ENCODE assay signal across 8 cellular contexts in the genomic region with DNA sequence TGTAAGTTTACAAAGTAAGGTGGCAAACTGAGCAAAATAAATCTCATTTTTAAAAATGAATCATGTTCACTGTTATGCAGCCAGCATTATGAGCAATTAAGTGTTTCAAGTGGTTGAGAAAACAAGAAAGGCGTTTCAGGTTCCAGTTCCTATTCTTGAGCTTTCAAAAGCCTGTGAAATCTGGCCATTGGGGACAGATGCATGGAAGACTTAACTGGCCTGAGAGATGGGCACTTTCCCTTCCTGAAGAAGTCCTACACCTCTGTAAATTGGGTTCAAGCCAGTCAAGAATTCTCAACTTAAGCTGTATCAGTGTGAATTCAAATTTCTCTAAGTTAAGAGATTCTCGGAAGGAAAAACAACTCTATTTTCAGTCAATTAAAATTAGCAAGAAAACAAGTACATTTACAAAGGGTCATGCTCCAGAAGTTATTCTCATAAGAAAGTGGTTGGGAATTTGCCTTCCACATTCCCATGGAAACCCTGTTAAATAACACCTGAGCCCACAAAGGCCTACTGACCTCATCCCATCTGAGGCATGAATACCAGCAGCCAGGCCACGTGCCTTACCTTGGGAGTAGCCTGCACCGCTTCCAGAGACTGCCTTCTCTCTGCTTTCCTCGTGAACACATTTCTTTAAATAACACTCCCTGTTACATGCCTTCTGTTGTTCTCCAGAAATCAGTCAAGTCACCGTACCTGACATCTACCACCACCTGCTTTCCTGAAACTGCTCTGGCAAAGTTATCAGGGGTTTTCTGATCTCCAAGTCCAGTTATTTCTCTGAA. TPM values are rescaled to one million over a fixed set of nuclear protein-coding genes. Genes with fewer than 3 reads are reported as not detected.
A peak's percentile ranks its signal among the peaks of the same experiment; 100 is the strongest.
DNase-seq lines count a peak whose midpoint lies in the region; ATAC-seq, FAIRE-seq and TF ChIP-seq lines count a peak whose summit lies in the region.

No MANE protein-coding gene starts in this region.

- intact Hi-C loops in Right ventricle myocardium inferior (cut with DNase I) (no loop called here), cardiac septum (cut with DNase I) (no loop called here), pancreas (cut with DNase I) (no loop called here), testis (cut with DNase I; ENCODE audit: low total_unique reads) (no loop called here)

- 48 to 58% methylated on average over 6 of the region's 6 CpGs for WGBS in pancreas, 2 donors
- WGBS in testis, 2 donors, result 69 to 73% methylated on average over 6 of the region's 6 CpGs

- H3K4me1 ChIP-seq in pancreas (peaks cover 27 to 40% (median 35%) of the 10 kb centered on the region in 3 donors), testis (no peaks in the 10 kb centered on the region)

- DNase-seq in Right ventricle myocardium inferior (ENCODE audit: missing footprints) (no peak), cardiac septum (ENCODE audit: low spot score) (no peak), RPMI8226 (peak; percentile 58), pancreas (peak in 5 of 6 donors; percentile 74 to 87 (median 76)), testis (no peak), GM03348 (ENCODE audit: low spot score) (no peak), GM19240 (ENCODE audit: insufficient read length, low spot score) (no peak)

- no peak for FAIRE-seq in pancreas (lab: Jason Lieb, UNC)

- TF ChIP-seq CTCF in pancreas (IDR thresholded peaks at IDR 0.05), result no peak
- no peak for TF ChIP-seq CTCF in testis (IDR thresholded peaks at IDR 0.05)

- no peaks in the 10 kb centered on the region for H3K36me3 ChIP-seq in pancreas
- H3K36me3 ChIP-seq in testis (ENCODE audit: low read depth, missing control alignments), result no peaks in the 10 kb centered on the region

- H3K4me3 ChIP-seq in pancreas, result no peak overlapping the region
- H3K4me3 ChIP-seq in testis, result no peak overlapping the region

- ATAC-seq in Right ventricle myocardium inferior, result peak; percentile 60
- peak; percentile 63 for ATAC-seq in HG03064 (IDR thresholded peaks at IDR 0.05; ENCODE audit: low read depth, unreplicated experiment)
- ATAC-seq in pancreas, result peak; percentile 91 to 97 (median 92)

- H3K9me3 ChIP-seq in pancreas, result no peaks in the 10 kb centered on the region
- no peaks in the 10 kb centered on the region for H3K9me3 ChIP-seq in testis

- no peak for TF ChIP-seq POLR2A in testis (IDR thresholded peaks at IDR 0.05)

- H3K27ac ChIP-seq in pancreas (peak overlapping the region; percentile 66 to 84 (median 70)), testis (no peak overlapping the region)

- H3K27me3 ChIP-seq in pancreas (no peaks in the 10 kb centered on the region), testis (no peaks in the 10 kb centered on the region)

RNA-seq across cellular contexts. Expression of a gene that starts 19.4 kb away (rescaled TPM):
- 34.7 TPM for total RNA-seq in Right ventricle myocardium inferior
- total RNA-seq in cardiac septum, result 17.6 TPM
- 10 to 100 TPM; 15.7 to 28.6 (median 20.0) TPM for total RNA-seq in pancreas
- polyA plus RNA-seq in pancreas, result 1 to 10 TPM; 6.7 to 7.0 TPM
- total RNA-seq in testis, result 10 to 100 TPM; 46.1 to 55.3 TPM
- 21.3 TPM for polyA plus RNA-seq in testis (ENCODE audit: insufficient read depth, low read depth, low replicate concordance)

RNA-seq across cellular contexts. Expression of a gene that starts 49.5 kb away (rescaled TPM):
- 11.7 TPM for total RNA-seq in Right ventricle myocardium inferior
- total RNA-seq in cardiac septum, result 13.2 TPM
- 1 to 10 TPM; 5.6 to 9.3 (median 7.4) TPM for total RNA-seq in pancreas
- polyA plus RNA-seq in pancreas, result 1 to 10 TPM; 3.9 to 7.4 TPM
- 10 to 100 TPM; 16.6 to 18.5 TPM for total RNA-seq in testis
- polyA plus RNA-seq in testis (ENCODE audit: insufficient read depth, low read depth, low replicate concordance), result 28.6 TPM

Comparison
In these comparisons a context has a peak if more than half of its experiments do, and no peak if none do; other contexts are left out.
1. DNase-seq: peak in RPMI8226 (single experiment) and pancreas (5 of 6); none in Right ventricle myocardium inferior (single experiment), cardiac septum (single experiment), testis (single experiment), GM03348 (single experiment) and GM19240 (single experiment).
2. H3K27ac ChIP-seq: peak in pancreas (4 of 4); none in testis (0 of 2).
3. Peak in every context shown above with its lines, with median percentiles within 50 percentile points of each other: ATAC-seq.